Comparison of ENCODE assay signal across 7 cellular contexts in genomic region chr20:48826480-48826879, GRCh38. TPM values are rescaled to one million over a fixed set of nuclear protein-coding genes. Genes with fewer than 3 reads are reported as not detected.
DNase-seq lines count a peak whose midpoint lies in the region; ATAC-seq, FAIRE-seq and TF ChIP-seq lines count a peak whose summit lies in the region.
"Not testable (repeated sequence)": the region's sequence is repeated elsewhere in the genome, so short reads cannot be mapped to it uniquely, and the experiment has no call there.

No MANE protein-coding gene starts in this region.

- peak overlapping the region; percentile 14; the same call in 1 of the 2 replicates for H3K27ac ChIP-seq in SJCRH30
- H3K27ac ChIP-seq in right cardiac atrium (ENCODE audit: low read length) = peak overlapping the region; percentile 6
- H3K27ac ChIP-seq in small intestine (ENCODE audit: low read depth in 1 of 2, low read length in 1 of 2) = peak overlapping the region in 1 of 2 donors; percentile 60

- FAIRE-seq in small intestine (lab: Jason Lieb, UNC) = not testable (repeated sequence)

- peak overlapping the region; percentile 90 for H3K4me3 Mint-ChIP-seq in activated naive CD4-positive, alpha-beta T cell treated with anti-CD3 and anti-CD28 coated beads, Interleukin-2, amount 10 ng/mL, durations not matched to agents 7 days and 5 days
- peak overlapping the region; percentile 95 to 99 (median 98) for H3K4me3 Mint-ChIP-seq in naive B cell

- peaks cover 49% of the 10 kb centered on the region for H3K27me3 Mint-ChIP-seq in activated naive CD4-positive, alpha-beta T cell treated with anti-CD3 and anti-CD28 coated beads, Interleukin-2, amount 10 ng/mL, durations not matched to agents 7 days and 5 days
- H3K27me3 Mint-ChIP-seq in naive B cell = not testable (repeated sequence)

- CTCF ChIA-PET in activated naive CD4-positive, alpha-beta T cell treated with anti-CD3 and anti-CD28 coated beads, Interleukin-2, amount 10 ng/mL, durations not matched to agents 7 days and 5 days (lab: Charles Lee) = interaction anchor here (1.0 to 3.5 kb wide), 7 partner anchors 8 to 191 kb away, joined by 3 to 12 read pairs (median 4); no protein-coding TSS in a partner anchor

- not testable (repeated sequence) for H3K9me3 Mint-ChIP-seq in activated naive CD4-positive, alpha-beta T cell treated with anti-CD3 and anti-CD28 coated beads, Interleukin-2, amount 10 ng/mL, durations not matched to agents 7 days and 5 days; naive B cell

- peaks cover 28% of the 10 kb centered on the region for H3K36me3 Mint-ChIP-seq in activated naive CD4-positive, alpha-beta T cell treated with anti-CD3 and anti-CD28 coated beads, Interleukin-2, amount 10 ng/mL, durations not matched to agents 7 days and 5 days
- H3K36me3 Mint-ChIP-seq in naive B cell = not testable (repeated sequence)

- intact Hi-C loops in right cardiac atrium (cut with DNase I) = loop anchor here in 1 of 4 donors (10.0 kb wide), 1 partner anchor 78 kb away; no protein-coding TSS in a partner anchor

- H3K4me1 ChIP-seq in SJCRH30 = peaks cover 21% of the 10 kb centered on the region
- H3K4me1 ChIP-seq in right cardiac atrium (ENCODE audit: control insufficient read depth, insufficient read depth, low read length); small intestine (ENCODE audit: control insufficient read depth in 2 of 2, insufficient read depth in 1 of 2, low read depth in 1 of 2, low read length in 1 of 2): not testable (repeated sequence)

- peaks cover 55% of the 10 kb centered on the region for H3K4me1 Mint-ChIP-seq in activated naive CD4-positive, alpha-beta T cell treated with anti-CD3 and anti-CD28 coated beads, Interleukin-2, amount 10 ng/mL, durations not matched to agents 7 days and 5 days
- peaks cover 28 to 75% (median 60%) of the 10 kb centered on the region in 3 donors for H3K4me1 Mint-ChIP-seq in naive B cell

- not testable (repeated sequence) for ATAC-seq in right cardiac atrium; naive B cell (ENCODE audit: low read depth in 2 of 2)

- peak overlapping the region; percentile 95 for H3K27ac Mint-ChIP-seq in activated naive CD4-positive, alpha-beta T cell treated with anti-CD3 and anti-CD28 coated beads, Interleukin-2, amount 10 ng/mL, durations not matched to agents 7 days and 5 days
- peak overlapping the region; percentile 86 to 95 (median 90) for H3K27ac Mint-ChIP-seq in naive B cell

- not testable (repeated sequence) for DNase-seq in GM12865 (ENCODE audit: low read depth); activated naive CD4-positive, alpha-beta T cell treated with anti-CD3 and anti-CD28 coated beads, Interleukin-2, amount 10 ng/mL, durations not matched to agents 7 days and 5 days; right cardiac atrium; naive B cell; small intestine
- DNase-seq in SJCRH30 = peak in 1 of 2 experiments; percentile 51
- peak; percentile 16 for DNase-seq in dermis blood vessel endothelial cell

- H3K4me3 ChIP-seq in GM12865 (ENCODE audit: low read depth, low read length) = peak overlapping the region; percentile 91
- peak overlapping the region; percentile 97 for H3K4me3 ChIP-seq in SJCRH30
- peak overlapping the region; percentile 61 for H3K4me3 ChIP-seq in right cardiac atrium (ENCODE audit: low read length)
- peak overlapping the region; percentile 55 to 61 for H3K4me3 ChIP-seq in small intestine (ENCODE audit: low read depth in 1 of 2, low read length in 2 of 2)

- not testable (repeated sequence) for H3K9me3 ChIP-seq in SJCRH30 (replicated peaks); right cardiac atrium (ENCODE audit: control insufficient read depth, low read length); small intestine (ENCODE audit: control insufficient read depth, low read depth)

- TF ChIP-seq CTCF in GM12865 (IDR thresholded peaks at IDR 0.05; ENCODE audit: insufficient read depth, low read depth, low read length, missing control alignments) = not testable (repeated sequence)

- H3K27me3 ChIP-seq in SJCRH30; right cardiac atrium (ENCODE audit: control insufficient read depth, insufficient read depth); small intestine (ENCODE audit: control insufficient read depth in 2 of 2, insufficient read depth in 2 of 2, low read length in 2 of 2): not testable (repeated sequence)

- 40% methylated on average over 17 of the region's 17 CpGs for WGBS in right cardiac atrium
- 20 to 23% (median 21%) methylated on average over 17 of the region's 17 CpGs for WGBS in small intestine, 3 donors

- not testable (repeated sequence) for H3K36me3 ChIP-seq in SJCRH30; small intestine (ENCODE audit: control insufficient read depth in 2 of 2, insufficient read depth in 2 of 2, low read length in 2 of 2)

RNA-seq across cellular contexts. Expression of gene PREX1, which starts 1.3 kb away (rescaled TPM):
- total RNA-seq in SJCRH30 (2014; rRNA removed; shearing (Covaris generic)) = 88.9 and 92.8 TPM in 2 replicates
- total RNA-seq in dermis blood vessel endothelial cell = 63.1 and 63.9 TPM in 2 replicates
- 10 to 100 TPM; 10.4 to 16.2 (median 14.7) TPM for total RNA-seq in right cardiac atrium
- 9.0 TPM for polyA plus RNA-seq in right cardiac atrium
- 10 to 100 TPM; 13.3 to 37.5 (median 17.1) TPM for polyA plus RNA-seq in naive B cell (ENCODE audit: low read depth in 6 of 6)
- 1 to 10 TPM; 1.8 to 8.3 (median 7.6) TPM for polyA plus RNA-seq in small intestine
